In genomic region chr9:95007470-95007869, GRCh38 we compare ENCODE assay signal across 9 cellular contexts.
DNase-seq lines count a peak whose midpoint lies in the region; ATAC-seq lines count a peak whose summit lies in the region.
"Had no signal": no experiment of that assay in that cellular context is flagged by ENCODE, and none has a peak within 500 bp of the region (broad histone marks: within the 10 kb centered on the region; RNA-seq: fewer than 3 reads in every experiment).

No MANE protein-coding gene starts in this region.

- H3K4me3 ChIP-seq in skin epidermis = peak overlapping the region; percentile 42 to 86 (median 62)

- H3K27ac ChIP-seq in skin epidermis = peak overlapping the region in 20 of 21 experiments; percentile 91 to 100 (median 98)
- H3K27ac ChIP-seq: HL-60 had no signal

- peak; percentile 60 for DNase-seq in M059J (ENCODE audit: low read depth)
- DNase-seq in astrocyte of the hippocampus (ENCODE audit: low read depth, low spot score) = peak; percentile 43
- peak; percentile 45 for DNase-seq in iris pigment epithelial cell (ENCODE audit: low read depth)
- DNase-seq in NCI-H1417 treated with DMSO at 0.1 percent for 48 hours (lab: John Stamatoyannopoulos, UW) = no peak

- no peak for ATAC-seq in HG03354 (IDR thresholded peaks at IDR 0.05; ENCODE audit: poor library complexity, severe bottlenecking, unreplicated experiment)
- no peak for ATAC-seq in GM21737 (IDR thresholded peaks at IDR 0.05; ENCODE audit: unreplicated experiment)
- ATAC-seq in GM21447 (IDR thresholded peaks at IDR 0.05; ENCODE audit: unreplicated experiment) = no peak
